Comparison of ENCODE assay signal across 2 cellular contexts in the genomic region with DNA sequence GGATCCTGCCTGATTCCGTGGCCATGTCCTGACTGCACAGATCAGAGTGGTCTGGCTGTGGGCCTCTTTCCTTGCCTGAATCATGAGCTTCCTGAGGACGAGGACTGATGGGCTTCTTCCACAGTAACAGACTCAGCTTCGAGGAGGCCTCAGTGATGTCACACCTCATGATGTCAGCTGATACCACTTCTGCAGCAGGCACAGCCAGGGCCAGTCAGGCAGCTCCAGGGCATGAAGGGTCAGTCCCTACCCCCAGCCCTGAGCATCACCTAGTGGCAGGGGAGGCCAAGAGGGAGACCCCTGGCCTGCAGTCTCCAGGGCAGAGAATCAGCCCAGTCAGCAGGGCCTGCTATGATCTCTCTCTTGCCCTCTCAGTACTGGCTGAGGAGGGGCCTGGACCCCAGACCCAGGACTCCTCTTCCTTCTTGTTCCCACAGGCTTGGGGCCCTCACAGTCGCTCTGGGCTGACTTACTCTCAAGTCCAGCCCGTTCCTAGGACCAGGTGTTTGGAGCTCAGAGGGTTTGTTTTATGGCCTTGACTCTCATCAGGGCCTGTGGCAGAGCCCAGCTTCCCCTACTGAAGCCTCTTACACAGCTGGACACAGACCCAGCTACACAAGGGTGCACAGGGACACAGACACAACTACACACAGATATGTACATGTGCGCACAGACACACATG. TPM values are rescaled to one million over a fixed set of nuclear protein-coding genes. Genes with fewer than 3 reads are reported as not detected.
"Had no signal": no experiment of that assay in that cellular context is flagged by ENCODE, and none has a peak within 500 bp of the region (broad histone marks: within the 10 kb centered on the region; RNA-seq: fewer than 3 reads in every experiment).

No MANE protein-coding gene starts in this region.

RNA-seq across cellular contexts. Expression of a gene that starts 26.6 kb away (rescaled TPM):
- total RNA-seq: activated naive CD4-positive, alpha-beta T cell treated with anti-CD3 and anti-CD28 coated beads, Interleukin-2, amount 50 U/mL, for 72 hours; esophagus mucosa had no signal
